Comparison of ENCODE assay signal across 23 cellular contexts in the genomic region with DNA sequence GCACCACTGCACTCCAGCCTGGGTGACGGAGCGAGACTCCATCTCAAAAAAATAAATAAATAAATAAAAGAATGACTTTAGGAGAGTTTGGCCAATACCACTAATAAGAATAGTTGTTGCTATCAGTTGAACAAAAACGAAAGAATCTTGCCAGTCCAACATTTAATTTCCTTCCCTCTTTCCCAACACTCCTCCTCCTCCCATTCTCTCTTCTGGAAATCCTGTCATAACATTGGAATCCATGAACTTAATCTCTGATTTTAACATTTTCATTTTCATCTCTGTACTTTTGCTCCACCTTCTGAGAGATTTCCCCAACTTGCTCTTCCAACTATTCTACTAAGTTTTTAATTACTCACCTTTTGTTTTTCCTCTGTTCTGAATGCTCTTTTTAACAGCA.
"Had no signal": no experiment of that assay in that cellular context is flagged by ENCODE, and none has a peak within 500 bp of the region (broad histone marks: within the 10 kb centered on the region; RNA-seq: fewer than 3 reads in every experiment).

No MANE protein-coding gene starts in this region.

- H3K27me3 ChIP-seq: esophagus muscularis mucosa, tibial nerve, uterus had no signal

- H3K36me3 Mint-ChIP-seq: activated naive CD8-positive, alpha-beta T cell treated with anti-CD3 and anti-CD28 coated beads for 36 hours had no signal

- H3K27ac ChIP-seq: esophagus muscularis mucosa, tibial nerve, uterus, WERI-Rb-1 had no signal

- H3K4me1 Mint-ChIP-seq: activated naive CD8-positive, alpha-beta T cell treated with anti-CD3 and anti-CD28 coated beads for 36 hours; nephron; T-helper 17 cell had no signal

- H3K36me3 ChIP-seq: esophagus muscularis mucosa, tibial nerve, uterus, WERI-Rb-1 had no signal

- H3K9me3 ChIP-seq: esophagus muscularis mucosa, tibial nerve, uterus had no signal

- DNase-seq: activated CD4-positive, alpha-beta T cell treated with anti-CD3 and anti-CD28 coated beads for 1 hour; activated CD4-positive, alpha-beta T cell treated with anti-CD3 and anti-CD28 coated beads, Interleukin-2, amount 50 U/mL, for 4 hours; activated gamma-delta T cell treated with Interleukin-2 at 50 U/mL for 16 hours; activated naive CD8-positive, alpha-beta T cell treated with anti-CD3 and anti-CD28 coated beads for 36 hours; activated T-cell treated with anti-CD3 and anti-CD28 coated beads for 4 hours; anterior cingulate cortex; cortex of kidney; effector CD4-positive, alpha-beta T cell; hypothalamus; kidney; nucleus accumbens; stimulated activated CD4-positive, alpha-beta T cell treated with anti-CD3 and anti-CD28 coated beads, Interleukin-12 subunit alpha, Interleukin-12 subunit beta, amount 100 ng/mL, for 4 hours; stimulated activated CD4-positive, alpha-beta T cell treated with anti-CD3 and anti-CD28 coated beads, Interleukin-1b, Interleukin-23, amount 100 ng/mL, for 48 hours; stimulated activated naive CD8-positive, alpha-beta T cell treated with anti-CD3 and anti-CD28 coated beads, Interleukin-15, Interleukin-2, amounts not matched to agents 100 U/mL and 50 U/mL, for 24 hours; T-helper 17 cell; uterus; WERI-Rb-1 had no signal

- H3K27ac Mint-ChIP-seq: activated naive CD8-positive, alpha-beta T cell treated with anti-CD3 and anti-CD28 coated beads for 36 hours; activated T-helper 1 cell treated with anti-CD3 and anti-CD28 coated beads, Interleukin-12 subunit alpha, Interleukin-12 subunit beta, Interleukin-2, Interleukin-4 antibody, amounts not matched to agents 30 ng/mL and 10 ng/mL and 1 ng/mL, durations not matched to agents 14 hours and 24 hours and 36 hours; nephron; progenitor cell of endocrine pancreas; T-helper 17 cell had no signal

- H3K4me3 Mint-ChIP-seq: activated naive CD8-positive, alpha-beta T cell treated with anti-CD3 and anti-CD28 coated beads for 36 hours; activated T-helper 1 cell treated with anti-CD3 and anti-CD28 coated beads, Interleukin-12 subunit alpha, Interleukin-12 subunit beta, Interleukin-2, Interleukin-4 antibody, amounts not matched to agents 30 ng/mL and 10 ng/mL and 1 ng/mL, durations not matched to agents 14 hours and 24 hours and 36 hours; nephron; T-helper 17 cell had no signal

- H3K27me3 Mint-ChIP-seq: activated naive CD8-positive, alpha-beta T cell treated with anti-CD3 and anti-CD28 coated beads for 36 hours; progenitor cell of endocrine pancreas; T-helper 17 cell had no signal

- H3K9me3 Mint-ChIP-seq: activated naive CD8-positive, alpha-beta T cell treated with anti-CD3 and anti-CD28 coated beads for 36 hours; activated T-helper 1 cell treated with anti-CD3 and anti-CD28 coated beads, Interleukin-12 subunit alpha, Interleukin-12 subunit beta, Interleukin-2, Interleukin-4 antibody, amounts not matched to agents 30 ng/mL and 10 ng/mL and 1 ng/mL, durations not matched to agents 14 hours and 24 hours and 36 hours; nephron had no signal

- H3K4me1 ChIP-seq: esophagus muscularis mucosa, tibial nerve, uterus had no signal

- H3K4me3 ChIP-seq: esophagus muscularis mucosa, lung, tibial nerve, uterus had no signal
